ENCODE assay signal across 12 cellular contexts in genomic region chr2:235577404-235578330, GRCh38.
A peak's percentile ranks its signal among the peaks of the same experiment; 100 is the strongest.
DNase-seq lines count a peak whose midpoint lies in the region; ATAC-seq and TF ChIP-seq lines count a peak whose summit lies in the region.
"Had no signal": no experiment of that assay in that cellular context is flagged by ENCODE, and none has a peak within 500 bp of the region (broad histone marks: within the 10 kb centered on the region; RNA-seq: fewer than 3 reads in every experiment).

No MANE protein-coding gene starts in this region.

- H3K9me3 Mint-ChIP-seq in osteocyte (ENCODE audit: unreplicated experiment): no peaks in the 10 kb centered on the region
- H3K9me3 Mint-ChIP-seq in CD8-positive, alpha-beta memory T cell: no peaks in the 10 kb centered on the region
- H3K9me3 Mint-ChIP-seq in effector memory CD8-positive, alpha-beta T cell: no peaks in the 10 kb centered on the region
- H3K9me3 Mint-ChIP-seq: natural killer cell treated with Interleukin-12 subunit alpha and Interleukin-12 subunit beta and Interleukin-15 and Interleukin-18, amount 100 ng/mL, for 72 hours; stimulated activated effector memory CD8-positive, alpha-beta T cell treated with anti-CD3 and anti-CD28 coated beads, Interleukin-12 subunit alpha, Interleukin-12 subunit beta, amount 100 ng/mL, for 72 hours had no signal

- ATAC-seq in heart left ventricle (peak; percentile 79 to 84 (median 84)), GM18505 (IDR thresholded peaks at IDR 0.05; ENCODE audit: unreplicated experiment) (no peak)
- ATAC-seq in effector memory CD8-positive, alpha-beta T cell (replicated peaks): no peak
- ATAC-seq: stimulated activated effector memory CD8-positive, alpha-beta T cell treated with anti-CD3 and anti-CD28 coated beads, Interleukin-12 subunit alpha, Interleukin-12 subunit beta, amount 100 ng/mL, for 72 hours had no signal

- H3K4me3 Mint-ChIP-seq in osteocyte (ENCODE audit: unreplicated experiment): peak overlapping the region; percentile 38
- H3K4me3 Mint-ChIP-seq in CD8-positive, alpha-beta memory T cell: no peak overlapping the region
- H3K4me3 Mint-ChIP-seq in effector memory CD8-positive, alpha-beta T cell: no peak overlapping the region
- H3K4me3 Mint-ChIP-seq: natural killer cell treated with Interleukin-12 subunit alpha and Interleukin-12 subunit beta and Interleukin-15 and Interleukin-18, amount 100 ng/mL, for 72 hours; stimulated activated effector memory CD8-positive, alpha-beta T cell treated with anti-CD3 and anti-CD28 coated beads, Interleukin-12 subunit alpha, Interleukin-12 subunit beta, amount 100 ng/mL, for 72 hours had no signal

- peaks cover 33% of the 10 kb centered on the region for H3K4me1 Mint-ChIP-seq in osteocyte (ENCODE audit: unreplicated experiment)
- H3K4me1 Mint-ChIP-seq in CD8-positive, alpha-beta memory T cell: peaks cover 2 to 4% (median 3%) of the 10 kb centered on the region in 3 donors
- peaks cover 2 to 6% of the 10 kb centered on the region in 2 donors for H3K4me1 Mint-ChIP-seq in effector memory CD8-positive, alpha-beta T cell (ENCODE audit: low read depth in 2 of 2)

- TF ChIP-seq CTCF in WI38 (IDR thresholded peaks at IDR 0.05; ENCODE audit: low read depth, low read length) (no peak), heart left ventricle (IDR thresholded peaks at IDR 0.05) (no peak), osteocyte (IDR thresholded peaks at IDR 0.05) (no peak)

- no peaks in the 10 kb centered on the region for H3K36me3 ChIP-seq in heart left ventricle
- H3K36me3 ChIP-seq in CD8-positive, alpha-beta memory T cell (ENCODE audit: insufficient read depth, low read length): no peaks in the 10 kb centered on the region
- H3K36me3 ChIP-seq: BLaER1 treated with 17β-estradiol and CSF1 and Interleukin-3, amounts not matched to agents 10 nM and 100 nM had no signal

- POLR2A ChIA-PET in CD8-positive, alpha-beta memory T cell (lab: Charles Lee): no interaction called here

- no peak for TF ChIP-seq POLR2A in heart left ventricle (IDR thresholded peaks at IDR 0.05)
- no peak for TF ChIP-seq POLR2A in GM18505 (IDR thresholded peaks at IDR 0.05; ENCODE audit: borderline replicate concordance, extremely low read depth, insufficient read depth, insufficient read length)

- no peaks in the 10 kb centered on the region for H3K9me3 ChIP-seq in heart left ventricle
- no peaks in the 10 kb centered on the region for H3K9me3 ChIP-seq in CD8-positive, alpha-beta memory T cell (ENCODE audit: low read length)

- no peaks in the 10 kb centered on the region for H3K36me3 Mint-ChIP-seq in osteocyte (ENCODE audit: unreplicated experiment)
- no peaks in the 10 kb centered on the region for H3K36me3 Mint-ChIP-seq in CD8-positive, alpha-beta memory T cell
- peaks cover 3% of the 10 kb centered on the region for H3K36me3 Mint-ChIP-seq in effector memory CD8-positive, alpha-beta T cell (ENCODE audit: insufficient read depth)
- H3K36me3 Mint-ChIP-seq: natural killer cell treated with Interleukin-12 subunit alpha and Interleukin-12 subunit beta and Interleukin-15 and Interleukin-18, amount 100 ng/mL, for 72 hours; stimulated activated effector memory CD8-positive, alpha-beta T cell treated with anti-CD3 and anti-CD28 coated beads, Interleukin-12 subunit alpha, Interleukin-12 subunit beta, amount 100 ng/mL, for 72 hours had no signal

- CTCF ChIA-PET in CD8-positive, alpha-beta memory T cell (lab: Charles Lee): no interaction called here

- WGBS in heart left ventricle, 4 donors: 52 to 55% (median 54%) methylated on average over 22 to 28 of the region's 28 CpGs

- DNase-seq in COLO829 (ENCODE audit: low spot score) (peak; percentile 98), heart left ventricle (peak in 4 of 5 donors; percentile 44 to 71 (median 54)), osteocyte (ENCODE audit: extremely low spot score, unreplicated experiment) (no peak)
- no peak for DNase-seq in CD8-positive, alpha-beta memory T cell
- DNase-seq in effector memory CD8-positive, alpha-beta T cell: no peak
- DNase-seq in stimulated activated CD4-positive, alpha-beta T cell treated with anti-CD3 and anti-CD28 coated beads, Interleukin-4, amount 100 ng/mL, for 4 hours: no peak
- DNase-seq: SIG-M5 had no signal

- peaks cover 0 to 31% (median 14%) of the 10 kb centered on the region in 12 donors for H3K4me1 ChIP-seq in heart left ventricle
- H3K4me1 ChIP-seq in CD8-positive, alpha-beta memory T cell (ENCODE audit: insufficient read depth, low read length): no peaks in the 10 kb centered on the region

- intact Hi-C loops in heart left ventricle (cut with DNase I): no loop called here

- no peak overlapping the region for H3K27ac Mint-ChIP-seq in osteocyte (ENCODE audit: unreplicated experiment)
- no peak overlapping the region for H3K27ac Mint-ChIP-seq in CD8-positive, alpha-beta memory T cell
- no peak overlapping the region for H3K27ac Mint-ChIP-seq in effector memory CD8-positive, alpha-beta T cell
- H3K27ac Mint-ChIP-seq: natural killer cell treated with Interleukin-12 subunit alpha and Interleukin-12 subunit beta and Interleukin-15 and Interleukin-18, amount 100 ng/mL, for 72 hours; stimulated activated effector memory CD8-positive, alpha-beta T cell treated with anti-CD3 and anti-CD28 coated beads, Interleukin-12 subunit alpha, Interleukin-12 subunit beta, amount 100 ng/mL, for 72 hours had no signal

- peak overlapping the region in 7 of 12 donors; percentile 16 to 56 (median 32) for H3K27ac ChIP-seq in heart left ventricle
- no peak overlapping the region for H3K27ac ChIP-seq in CD8-positive, alpha-beta memory T cell (ENCODE audit: low read depth, low read length)
- H3K27ac ChIP-seq: BLaER1 treated with 17β-estradiol and CSF1 and Interleukin-3, amounts not matched to agents 10 nM and 100 nM had no signal

- H3K27me3 ChIP-seq in heart left ventricle: no peaks in the 10 kb centered on the region
- H3K27me3 ChIP-seq in CD8-positive, alpha-beta memory T cell (ENCODE audit: insufficient read depth, low read length, poor library complexity, severe bottlenecking): no peaks in the 10 kb centered on the region
- H3K27me3 ChIP-seq: BLaER1 treated with 17β-estradiol and CSF1 and Interleukin-3, amounts not matched to agents 10 nM and 100 nM had no signal

- 0 out of 2 replicates have a peak overlapping the region, but pooled peaks have one; percentile 23 for H3K4me3 ChIP-seq in WI38 (ENCODE audit: low read depth, low read length)
- H3K4me3 ChIP-seq in heart left ventricle: peak overlapping the region in 7 of 12 donors; percentile 4 to 28 (median 17)
- no peak overlapping the region for H3K4me3 ChIP-seq in CD8-positive, alpha-beta memory T cell (ENCODE audit: low read length)
- H3K4me3 ChIP-seq: BLaER1 treated with 17β-estradiol and CSF1 and Interleukin-3, amounts not matched to agents 10 nM and 100 nM had no signal

- no peaks in the 10 kb centered on the region for H3K27me3 Mint-ChIP-seq in osteocyte (ENCODE audit: unreplicated experiment)
- H3K27me3 Mint-ChIP-seq in CD8-positive, alpha-beta memory T cell: no peaks in the 10 kb centered on the region
- H3K27me3 Mint-ChIP-seq in effector memory CD8-positive, alpha-beta T cell: peaks cover 0 to under 1% of the 10 kb centered on the region in 2 donors

Comparison
In these comparisons a context has a peak if more than half of its experiments do, and no peak if none do; other contexts are left out.
1. DNase-seq: peak in COLO829 (single experiment) and heart left ventricle (4 of 5); none in osteocyte (single experiment), CD8-positive, alpha-beta memory T cell (0 of 5), effector memory CD8-positive, alpha-beta T cell (0 of 3) and stimulated activated CD4-positive, alpha-beta T cell treated with anti-CD3 and anti-CD28 coated beads, Interleukin-4, amount 100 ng/mL, for 4 hours (0 of 2).
2. ATAC-seq: peak in heart left ventricle (4 of 4); none in GM18505 (single experiment) and effector memory CD8-positive, alpha-beta T cell (single experiment).